In genomic region chr22:38114484-38115398, GRCh38 we compare ENCODE assay signal across 8 cellular contexts. TPM values are rescaled to one million over a fixed set of nuclear protein-coding genes. Genes with fewer than 3 reads are reported as not detected.
A peak's percentile ranks its signal among the peaks of the same experiment; 100 is the strongest.
DNase-seq lines count a peak whose midpoint lies in the region; ATAC-seq and TF ChIP-seq lines count a peak whose summit lies in the region.

No MANE protein-coding gene starts in this region.

- TF ChIP-seq POLR2A in lower leg skin (IDR thresholded peaks at IDR 0.05), result no peak

- peaks cover 11% of the 10 kb centered on the region for H3K4me1 Mint-ChIP-seq in GM23338

- H3F3A ChIP-seq in GM23338 (replicated peaks; ENCODE audit: low read depth), result peaks cover 4% of the 10 kb centered on the region

- peaks cover 2% of the 10 kb centered on the region; the same call in 2 of the 3 replicates for H3K9me3 Mint-ChIP-seq in GM23338

- no peak overlapping the region for H3K27ac Mint-ChIP-seq in GM23338

- intact Hi-C loops in lower leg skin (cut with DNase I; ENCODE audit: low total_unique reads), result loop anchor here (10.0 kb wide), 1 partner anchor 100 kb away; no protein-coding TSS in a partner anchor

- H3K4me2 ChIP-seq in GM23338, result no peak overlapping the region

- H3K9me2 ChIP-seq in GM23338 (ENCODE audit: insufficient read depth), result no peaks in the 10 kb centered on the region

- H4K20me1 ChIP-seq in GM23338 (replicated peaks; ENCODE audit: insufficient read depth), result no peaks in the 10 kb centered on the region

- DNase-seq in AG08396 (ENCODE audit: low spot score) (peak; percentile 97), GM23338 (ENCODE audit: low spot score) (peak; percentile 89), NCI-H69 (lab: John Stamatoyannopoulos, UW) (peak; percentile 81), dedifferentiated amniotic fluid mesenchymal stem cell (ENCODE audit: extremely low spot score) (peak; percentile 67), lower leg skin (ENCODE audit: low spot score in 2 of 2) (peak; percentile 78 to 96)
- peak; percentile 83 to 87 for DNase-seq in activated CD4-positive, alpha-beta T cell treated with anti-CD3 and anti-CD28 coated beads, Interleukin-2, amount 50 U/mL, for 48 hours
- DNase-seq in stimulated activated CD4-positive, alpha-beta T cell treated with anti-CD3 and anti-CD28 coated beads, TNF-alpha, amount 100 ng/mL, for 1 hour (ENCODE audit: low read depth in 3 of 3, low spot score in 1 of 3), result peak; percentile 25 to 71 (median 49)

- no peaks in the 10 kb centered on the region for H3K27me3 ChIP-seq in GM23338 (ENCODE audit: insufficient read depth)

- TF ChIP-seq CTCF in GM23338 (conservative IDR thresholded peaks at IDR 0.05; ENCODE audit: low read depth in 2 of 2) (peak; percentile 93 to 95), lower leg skin (IDR thresholded peaks at IDR 0.05) (peak in 1 of 3 donors; percentile 88)

- 41 to 46% methylated on average over 24 to 28 of the region's 32 CpGs for WGBS in lower leg skin, 2 donors

- no peak overlapping the region for H3K4me3 Mint-ChIP-seq in GM23338

- H3K27ac ChIP-seq in GM23338 (ENCODE audit: low read depth), result no peak overlapping the region

- H3K4me3 ChIP-seq in GM23338, result no peak overlapping the region
- no peak overlapping the region for H3K4me3 ChIP-seq in lower leg skin (ENCODE audit: low read depth, poor library complexity, severe bottlenecking)

- peaks cover 2% of the 10 kb centered on the region; the same call in 1 of the 3 replicates for H3K36me3 Mint-ChIP-seq in GM23338 (ENCODE audit: low read depth)

- no peak overlapping the region for H2AFZ ChIP-seq in GM23338

- peak; percentile 91 for ATAC-seq in GM23338
- no peak for ATAC-seq in GM18502 (IDR thresholded peaks at IDR 0.05; ENCODE audit: poor library complexity, unreplicated experiment)

- H3K79me2 ChIP-seq in GM23338 (replicated peaks; ENCODE audit: insufficient read depth), result no peaks in the 10 kb centered on the region

- peaks cover 8% of the 10 kb centered on the region; the same call in 1 of the 2 replicates for H3K4me1 ChIP-seq in GM23338 (ENCODE audit: insufficient read depth)

- H3K27me3 Mint-ChIP-seq in GM23338 (ENCODE audit: insufficient read depth, low read depth, poor library complexity), result peaks cover 19% of the 10 kb centered on the region

- no peaks in the 10 kb centered on the region for H3K36me3 ChIP-seq in GM23338 (ENCODE audit: insufficient read depth)

TF ChIP-seq in GM23338, 12 proteins besides CTCF, POLR2A, EP300 and RAD21:
- no peak for TF ChIP-seq ETS1 (IDR thresholded peaks at IDR 0.05)
- TF ChIP-seq POLR2AphosphoS5 (IDR thresholded peaks at IDR 0.05; ENCODE audit: low read depth), result no peak
- TF ChIP-seq, protein P1, sequence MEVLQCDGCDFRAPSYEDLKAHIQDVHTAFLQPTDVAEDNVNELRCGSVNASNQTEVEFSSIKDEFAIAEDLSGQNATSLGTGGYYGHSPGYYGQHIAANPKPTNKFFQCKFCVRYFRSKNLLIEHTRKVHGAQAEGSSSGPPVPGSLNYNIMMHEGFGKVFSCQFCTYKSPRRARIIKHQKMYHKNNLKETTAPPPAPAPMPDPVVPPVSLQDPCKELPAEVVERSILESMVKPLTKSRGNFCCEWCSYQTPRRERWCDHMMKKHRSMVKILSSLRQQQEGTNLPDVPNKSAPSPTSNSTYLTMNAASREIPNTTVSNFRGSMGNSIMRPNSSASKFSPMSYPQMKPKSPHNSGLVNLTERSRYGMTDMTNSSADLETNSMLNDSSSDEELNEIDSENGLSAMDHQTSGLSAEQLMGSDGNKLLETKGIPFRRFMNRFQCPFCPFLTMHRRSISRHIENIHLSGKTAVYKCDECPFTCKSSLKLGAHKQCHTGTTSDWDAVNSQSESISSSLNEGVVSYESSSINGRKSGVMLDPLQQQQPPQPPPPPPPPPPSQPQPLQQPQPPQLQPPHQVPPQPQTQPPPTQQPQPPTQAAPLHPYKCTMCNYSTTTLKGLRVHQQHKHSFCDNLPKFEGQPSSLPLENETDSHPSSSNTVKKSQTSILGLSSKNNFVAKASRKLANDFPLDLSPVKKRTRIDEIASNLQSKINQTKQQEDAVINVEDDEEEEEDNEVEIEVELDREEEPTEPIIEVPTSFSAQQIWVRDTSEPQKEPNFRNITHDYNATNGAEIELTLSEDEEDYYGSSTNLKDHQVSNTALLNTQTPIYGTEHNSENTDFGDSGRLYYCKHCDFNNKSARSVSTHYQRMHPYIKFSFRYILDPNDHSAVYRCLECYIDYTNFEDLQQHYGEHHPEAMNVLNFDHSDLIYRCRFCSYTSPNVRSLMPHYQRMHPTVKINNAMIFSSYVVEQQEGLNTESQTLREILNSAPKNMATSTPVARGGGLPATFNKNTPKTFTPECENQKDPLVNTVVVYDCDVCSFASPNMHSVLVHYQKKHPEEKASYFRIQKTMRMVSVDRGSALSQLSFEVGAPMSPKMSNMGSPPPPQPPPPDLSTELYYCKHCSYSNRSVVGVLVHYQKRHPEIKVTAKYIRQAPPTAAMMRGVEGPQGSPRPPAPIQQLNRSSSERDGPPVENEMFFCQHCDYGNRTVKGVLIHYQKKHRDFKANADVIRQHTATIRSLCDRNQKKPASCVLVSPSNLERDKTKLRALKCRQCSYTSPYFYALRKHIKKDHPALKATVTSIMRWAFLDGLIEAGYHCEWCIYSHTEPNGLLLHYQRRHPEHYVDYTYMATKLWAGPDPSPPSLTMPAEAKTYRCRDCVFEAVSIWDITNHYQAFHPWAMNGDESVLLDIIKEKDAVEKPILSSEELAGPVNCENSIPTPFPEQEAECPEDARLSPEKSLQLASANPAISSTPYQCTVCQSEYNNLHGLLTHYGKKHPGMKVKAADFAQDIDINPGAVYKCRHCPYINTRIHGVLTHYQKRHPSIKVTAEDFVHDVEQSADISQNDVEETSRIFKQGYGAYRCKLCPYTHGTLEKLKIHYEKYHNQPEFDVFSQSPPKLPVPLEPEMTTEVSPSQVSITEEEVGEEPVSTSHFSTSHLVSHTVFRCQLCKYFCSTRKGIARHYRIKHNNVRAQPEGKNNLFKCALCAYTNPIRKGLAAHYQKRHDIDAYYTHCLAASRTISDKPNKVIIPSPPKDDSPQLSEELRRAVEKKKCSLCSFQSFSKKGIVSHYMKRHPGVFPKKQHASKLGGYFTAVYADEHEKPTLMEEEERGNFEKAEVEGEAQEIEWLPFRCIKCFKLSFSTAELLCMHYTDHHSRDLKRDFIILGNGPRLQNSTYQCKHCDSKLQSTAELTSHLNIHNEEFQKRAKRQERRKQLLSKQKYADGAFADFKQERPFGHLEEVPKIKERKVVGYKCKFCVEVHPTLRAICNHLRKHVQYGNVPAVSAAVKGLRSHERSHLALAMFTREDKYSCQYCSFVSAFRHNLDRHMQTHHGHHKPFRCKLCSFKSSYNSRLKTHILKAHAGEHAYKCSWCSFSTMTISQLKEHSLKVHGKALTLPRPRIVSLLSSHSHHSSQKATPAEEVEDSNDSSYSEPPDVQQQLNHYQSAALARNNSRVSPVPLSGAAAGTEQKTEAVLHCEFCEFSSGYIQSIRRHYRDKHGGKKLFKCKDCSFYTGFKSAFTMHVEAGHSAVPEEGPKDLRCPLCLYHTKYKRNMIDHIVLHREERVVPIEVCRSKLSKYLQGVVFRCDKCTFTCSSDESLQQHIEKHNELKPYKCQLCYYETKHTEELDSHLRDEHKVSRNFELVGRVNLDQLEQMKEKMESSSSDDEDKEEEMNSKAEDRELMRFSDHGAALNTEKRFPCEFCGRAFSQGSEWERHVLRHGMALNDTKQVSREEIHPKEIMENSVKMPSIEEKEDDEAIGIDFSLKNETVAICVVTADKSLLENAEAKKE (CRISPR knock-in tag; IDR thresholded peaks at IDR 0.05), result no peak
- no peak for TF ChIP-seq STAT1 (IDR thresholded peaks at IDR 0.05; ENCODE audit: unreplicated experiment)

RNA-seq across cellular contexts. Expression of gene BAIAP2L2, which starts 4.3 kb away (rescaled TPM):
- total RNA-seq in GM23338 (2014; rRNA removed; shearing (Covaris generic)), result 3.9 and 5.6 TPM in 2 replicates
- polyA plus RNA-seq in GM23338 (2016; fragmentation: Nextera tagmentation; extraction: Ambion mirVana), result 5.6 and 7.6 TPM in 2 replicates
- total RNA-seq in lower leg skin, result 1 to 10 TPM; 1.3 to 2.3 (median 2.1) TPM

RNA-seq across cellular contexts. Expression of gene SLC16A8, which starts 30.8 kb away (rescaled TPM):
- total RNA-seq in GM23338 (2014; rRNA removed; shearing (Covaris generic)), result 0.66 and 1.0 TPM in 2 replicates
- 0.52 and 0.56 TPM in 2 replicates for polyA plus RNA-seq in GM23338 (2016; fragmentation: Nextera tagmentation; extraction: Ambion mirVana)
- under 1 TPM; 0.13 to 0.80 (median 0.33) TPM for total RNA-seq in lower leg skin

RNA-seq across cellular contexts. Expression of gene PICK1, which starts 57.5 kb away (rescaled TPM):
- 28.3 and 36.2 TPM in 2 replicates for total RNA-seq in GM23338 (2014; rRNA removed; shearing (Covaris generic))
- polyA plus RNA-seq in GM23338 (2016; fragmentation: Nextera tagmentation; extraction: Ambion mirVana), result 14.0 and 15.9 TPM in 2 replicates
- 10 to 100 TPM; 35.9 to 67.6 (median 51.4) TPM for total RNA-seq in lower leg skin
